ENCODE assay signal across 9 cellular contexts in the genomic region with DNA sequence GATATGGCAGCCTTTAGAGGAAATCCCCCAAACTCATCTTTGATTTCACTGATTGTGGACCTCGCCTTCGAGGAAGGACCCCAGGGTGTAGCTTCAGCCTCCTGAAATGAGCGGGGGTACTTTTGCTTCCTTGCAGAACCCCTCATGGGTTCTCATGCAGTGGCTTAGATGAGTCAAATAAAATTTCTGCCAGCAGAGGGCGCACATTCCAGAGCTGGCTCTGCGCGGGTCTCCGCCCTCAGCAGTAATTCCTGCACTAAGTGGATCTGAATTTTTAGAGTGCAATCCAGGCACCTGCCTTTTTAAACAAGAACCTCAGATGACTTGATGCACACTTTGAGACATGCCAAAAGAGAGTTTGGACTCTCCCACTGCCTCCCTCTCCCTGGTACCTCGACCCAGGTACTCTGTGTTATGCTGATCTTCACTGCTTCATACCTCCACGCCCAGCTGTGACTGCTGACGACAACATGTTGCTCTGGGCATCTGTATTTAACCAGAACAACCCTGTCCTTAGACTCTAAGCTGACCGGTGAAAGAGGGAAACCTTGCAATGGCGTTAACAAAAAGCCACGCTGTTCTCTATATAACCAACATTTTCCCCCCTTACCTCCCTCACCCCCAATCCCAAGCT. TPM values are rescaled to one million over a fixed set of nuclear protein-coding genes. Genes with fewer than 3 reads are reported as not detected.
A peak's percentile ranks its signal among the peaks of the same experiment; 100 is the strongest.
DNase-seq lines count a peak whose midpoint lies in the region; ATAC-seq, FAIRE-seq and TF ChIP-seq lines count a peak whose summit lies in the region.
"Had no signal": no experiment of that assay in that cellular context is flagged by ENCODE, and none has a peak within 500 bp of the region (broad histone marks: within the 10 kb centered on the region; RNA-seq: fewer than 3 reads in every experiment).

No MANE protein-coding gene starts in this region.

- no peaks in the 10 kb centered on the region for H3K9me3 ChIP-seq in OCI-LY1 (ENCODE audit: low read length)
- no peaks in the 10 kb centered on the region for H3K9me3 ChIP-seq in left ventricle myocardium inferior (replicated peaks)
- no peaks in the 10 kb centered on the region for H3K9me3 ChIP-seq in small intestine (ENCODE audit: control insufficient read depth, low read depth)

- no peaks in the 10 kb centered on the region for H3K36me3 ChIP-seq in OCI-LY1 (ENCODE audit: insufficient read depth, low read length)
- H3K36me3 ChIP-seq in left ventricle myocardium inferior: no peaks in the 10 kb centered on the region
- no peaks in the 10 kb centered on the region for H3K36me3 ChIP-seq in small intestine (ENCODE audit: control insufficient read depth in 2 of 2, insufficient read depth in 2 of 2, low read length in 2 of 2)

- no peak overlapping the region for H3K27ac Mint-ChIP-seq in activated naive CD8-positive, alpha-beta T cell treated with anti-CD3 and anti-CD28 coated beads for 36 hours
- H3K27ac Mint-ChIP-seq: activated naive CD4-positive, alpha-beta T cell treated with anti-CD3 and anti-CD28 coated beads, Interleukin-2, amount 50 U/mL, for 24 hours had no signal

- H3K4me3 Mint-ChIP-seq in activated naive CD8-positive, alpha-beta T cell treated with anti-CD3 and anti-CD28 coated beads for 36 hours: no peak overlapping the region
- H3K4me3 Mint-ChIP-seq: activated naive CD4-positive, alpha-beta T cell treated with anti-CD3 and anti-CD28 coated beads, Interleukin-2, amount 50 U/mL, for 24 hours had no signal

- no peak overlapping the region for H3K9ac ChIP-seq in OCI-LY1 (ENCODE audit: low read length)

- intact Hi-C loops in left ventricle myocardium inferior (cut with micrococcal nuclease): no loop called here

- no peaks in the 10 kb centered on the region for H3K79me2 ChIP-seq in OCI-LY1 (ENCODE audit: insufficient read depth, low read length)

- WGBS in small intestine, 3 donors: 24 to 33% (median 30%) methylated on average over 13 of the region's 13 CpGs

- TF ChIP-seq CTCF in D721Med (IDR thresholded peaks at IDR 0.05; ENCODE audit: insufficient read depth, missing control alignments): peak; percentile 79
- peak; percentile 74 for TF ChIP-seq CTCF in OCI-LY1 (IDR thresholded peaks at IDR 0.05; ENCODE audit: low read length)
- peak; percentile 81 for TF ChIP-seq CTCF in left ventricle myocardium inferior (IDR thresholded peaks at IDR 0.05; ENCODE audit: borderline replicate concordance)

- no peaks in the 10 kb centered on the region for H3K4me1 Mint-ChIP-seq in activated naive CD8-positive, alpha-beta T cell treated with anti-CD3 and anti-CD28 coated beads for 36 hours
- H3K4me1 Mint-ChIP-seq: activated naive CD4-positive, alpha-beta T cell treated with anti-CD3 and anti-CD28 coated beads, Interleukin-2, amount 50 U/mL, for 24 hours had no signal

- FAIRE-seq in D721Med (lab: Jason Lieb, UNC) (no peak), GM19239 (lab: Jason Lieb, UNC) (peak; percentile 57), small intestine (lab: Jason Lieb, UNC) (no peak)

- H3K4me1 ChIP-seq in OCI-LY1 (ENCODE audit: insufficient read depth, low read length, severe bottlenecking) (no peaks in the 10 kb centered on the region), left ventricle myocardium inferior (peaks cover 4% of the 10 kb centered on the region), small intestine (ENCODE audit: control insufficient read depth in 2 of 2, insufficient read depth in 1 of 2, low read depth in 1 of 2, low read length in 1 of 2) (no peaks in the 10 kb centered on the region)

- no peaks in the 10 kb centered on the region for H3K9me3 Mint-ChIP-seq in activated naive CD8-positive, alpha-beta T cell treated with anti-CD3 and anti-CD28 coated beads for 36 hours

- H2AFZ ChIP-seq in OCI-LY1 (ENCODE audit: low read length): no peak overlapping the region

- no peak for DNase-seq in D721Med (ENCODE audit: insufficient read length, low spot score)
- DNase-seq in GM19239 (ENCODE audit: insufficient read length, low spot score): peak; percentile 24
- DNase-seq in activated naive CD8-positive, alpha-beta T cell treated with anti-CD3 and anti-CD28 coated beads for 36 hours: peak; percentile 29
- DNase-seq in left ventricle myocardium inferior: peak; percentile 22
- DNase-seq in small intestine: peak; percentile 31
- DNase-seq in MV-4-11 (lab: John Stamatoyannopoulos, UW): no peak

- no peaks in the 10 kb centered on the region for H4K20me1 ChIP-seq in OCI-LY1 (ENCODE audit: insufficient read depth, low read length)

- H3K4me3 ChIP-seq in OCI-LY1 (ENCODE audit: low read depth, low read length, poor library complexity, severe bottlenecking) (no peak overlapping the region), left ventricle myocardium inferior (no peak overlapping the region), small intestine (ENCODE audit: low read depth in 1 of 2, low read length in 2 of 2) (no peak overlapping the region)

- H3K36me3 Mint-ChIP-seq in activated naive CD8-positive, alpha-beta T cell treated with anti-CD3 and anti-CD28 coated beads for 36 hours: no peaks in the 10 kb centered on the region
- H3K36me3 Mint-ChIP-seq: activated naive CD4-positive, alpha-beta T cell treated with anti-CD3 and anti-CD28 coated beads, Interleukin-2, amount 50 U/mL, for 24 hours had no signal

- no peaks in the 10 kb centered on the region for H3F3A ChIP-seq in OCI-LY1 (ENCODE audit: insufficient read depth, low read length)

- ATAC-seq in HG03439 (IDR thresholded peaks at IDR 0.05; ENCODE audit: unreplicated experiment): peak; percentile 84

- no peaks in the 10 kb centered on the region for H3K27me3 ChIP-seq in OCI-LY1 (ENCODE audit: insufficient read depth, low read length)
- H3K27me3 ChIP-seq in left ventricle myocardium inferior (ENCODE audit: low read depth): peaks cover 97% of the 10 kb centered on the region
- no peaks in the 10 kb centered on the region for H3K27me3 ChIP-seq in small intestine (ENCODE audit: control insufficient read depth in 2 of 2, insufficient read depth in 2 of 2, low read length in 2 of 2)

- H3K27me3 Mint-ChIP-seq in activated naive CD8-positive, alpha-beta T cell treated with anti-CD3 and anti-CD28 coated beads for 36 hours: peaks cover 62% of the 10 kb centered on the region

- H3K9me2 ChIP-seq in OCI-LY1 (ENCODE audit: low read depth, low read length): no peaks in the 10 kb centered on the region

- no peak overlapping the region for H3K27ac ChIP-seq in OCI-LY1 (ENCODE audit: low read depth, low read length, poor library complexity, severe bottlenecking)
- H3K27ac ChIP-seq in left ventricle myocardium inferior (replicated peaks): peak overlapping the region; percentile 81
- H3K27ac ChIP-seq in small intestine (ENCODE audit: low read depth in 1 of 2, low read length in 1 of 2): no peak overlapping the region

- H3K4me2 ChIP-seq in OCI-LY1 (ENCODE audit: low read length): no peak overlapping the region

RNA-seq across cellular contexts. Expression of gene EGFLAM, which starts 7.3 kb away (rescaled TPM):
- total RNA-seq in activated naive CD8-positive, alpha-beta T cell treated with anti-CD3 and anti-CD28 coated beads for 36 hours: not detected
- total RNA-seq in left ventricle myocardium inferior: 8.9 TPM
- polyA plus RNA-seq in small intestine: 1 to 10 TPM in 1 of 3 donors, under 1 TPM in 1, not detected in 1; 0.54 to 1.7 TPM

Comparison
In these comparisons a context has a peak if more than half of its experiments do, and no peak if none do; other contexts are left out.
1. DNase-seq: peak in GM19239 (single experiment), activated naive CD8-positive, alpha-beta T cell treated with anti-CD3 and anti-CD28 coated beads for 36 hours (single experiment), left ventricle myocardium inferior (single experiment) and small intestine (single experiment); none in D721Med (single experiment) and MV-4-11 (single experiment).
2. Peak in every context shown above with its lines, with median percentiles within 50 percentile points of each other: CTCF ChIP-seq.